ENCODE assay signal across 1 cellular context in genomic region chrX:1534321-1535168, GRCh38.
TF ChIP-seq lines count a peak whose summit lies in the region.

No MANE protein-coding gene starts in this region.

TF ChIP-seq in GM12878, 131 proteins besides CTCF, POLR2A, EP300 and RAD21 (continued from another document and continues in another):
- TF ChIP-seq MTA3 (IDR thresholded peaks at IDR 0.05; ENCODE audit: borderline replicate concordance, low read length) (no peak), POLR2AphosphoS2 (IDR thresholded peaks at IDR 0.05; ENCODE audit: low read depth, low read length) (peak; percentile 63; the same call in 1 of the 2 replicates), SMC3 (IDR thresholded peaks at IDR 0.05; ENCODE audit: borderline replicate concordance, low read length) (peak; percentile 3; the same call in 1 of the 2 replicates), HDAC6 (IDR thresholded peaks at IDR 0.05; ENCODE audit: unreplicated experiment) (peak; percentile 4), BCL11A (IDR thresholded peaks at IDR 0.05; ENCODE audit: low read depth, low read length) (0 out of 2 replicates have a peak, but pooled peaks have one; percentile 18), LARP7 (IDR thresholded peaks at IDR 0.05) (no peak; the same call in 1 of the 2 replicates), ATF3 (IDR thresholded peaks at IDR 0.05; ENCODE audit: borderline replicate concordance, extremely low read depth, low read depth, low read length) (no peak), POLR2AphosphoS5 (IDR thresholded peaks at IDR 0.05; ENCODE audit: low read length) (peak; percentile 83), RELA (IDR thresholded peaks at IDR 0.05; ENCODE audit: borderline replicate concordance, partially characterized antibody) (no peak), ZBTB40 (IDR thresholded peaks at IDR 0.05; ENCODE audit: borderline replicate concordance) (no peak), EED (IDR thresholded peaks at IDR 0.05; ENCODE audit: low read depth) (peak; percentile 31; the same call in 1 of the 2 replicates), MYC (IDR thresholded peaks at IDR 0.05; ENCODE audit: insufficient read depth, insufficient read length, insufficient replicate concordance, low read length, severe bottlenecking) (peak; percentile 70), ESRRA (IDR thresholded peaks at IDR 0.05; ENCODE audit: low read length) (no peak), KLF5 (IDR thresholded peaks at IDR 0.05; ENCODE audit: partially characterized antibody) (no peak), HSF1 (IDR thresholded peaks at IDR 0.05; ENCODE audit: low read depth, low read length) (no peak), E2F8 (IDR thresholded peaks at IDR 0.05; ENCODE audit: low read depth, partially characterized antibody) (no peak), ASH2L (IDR thresholded peaks at IDR 0.05; ENCODE audit: borderline replicate concordance, low read depth) (no peak), SIN3A (IDR thresholded peaks at IDR 0.05; ENCODE audit: low read depth, low read length) (peak; percentile 25; the same call in 1 of the 2 replicates), CUX1 (IDR thresholded peaks at IDR 0.05; ENCODE audit: insufficient replicate concordance, low read depth, low read length) (no peak), STAT1 (conservative IDR thresholded peaks at IDR 0.05) (no peak), POU2F2 (IDR thresholded peaks at IDR 0.05; ENCODE audit: borderline replicate concordance, low read depth, low read length) (no peak; the same call in 2 of the 3 replicates), GATAD2B (conservative IDR thresholded peaks at IDR 0.05; ENCODE audit: low read depth) (0 out of 2 replicates have a peak, but pooled peaks have one; percentile 22), CHD1 (IDR thresholded peaks at IDR 0.05; ENCODE audit: low read depth, low read length) (no peak), MEF2B (IDR thresholded peaks at IDR 0.05; ENCODE audit: partially characterized antibody, poor library complexity, severe bottlenecking) (peak; percentile 74), NR2F1 (conservative IDR thresholded peaks at IDR 0.05) (no peak), TBL1XR1 (IDR thresholded peaks at IDR 0.05; ENCODE audit: low read depth, low read length) (0 out of 2 replicates have a peak, but pooled peaks have one; percentile 43), CREB1 (IDR thresholded peaks at IDR 0.05; ENCODE audit: low read depth) (no peak), IKZF2 (IDR thresholded peaks at IDR 0.05) (no peak; a peak in 2 of 4 replicates), NFIC (IDR thresholded peaks at IDR 0.05; ENCODE audit: low read depth, low read length) (no peak), ZNF384 (IDR thresholded peaks at IDR 0.05; ENCODE audit: borderline replicate concordance, low read depth, low read length) (peak; percentile 35; the same call in 1 of the 2 replicates), PAX8 (IDR thresholded peaks at IDR 0.05) (no peak), BHLHE40 (IDR thresholded peaks at IDR 0.05; ENCODE audit: borderline replicate concordance in 1 of 2, low read depth in 2 of 2, low read length in 1 of 2) (0 out of 4 replicates have a peak, but pooled peaks of 1 of the 2 experiments have one; percentile 3), NKRF (conservative IDR thresholded peaks at IDR 0.05) (0 out of 2 replicates have a peak, but pooled peaks have one; percentile 30), ETV6 (conservative IDR thresholded peaks at IDR 0.05 in 1 of 2, IDR thresholded peaks at IDR 0.05 in 1 of 2; ENCODE audit: borderline replicate concordance in 1 of 2, low read depth in 1 of 2) (no peak), FOXK2 (IDR thresholded peaks at IDR 0.05) (no peak), TAF1 (IDR thresholded peaks at IDR 0.05; ENCODE audit: borderline replicate concordance, low read depth, low read length) (no peak), RBBP5 (conservative IDR thresholded peaks at IDR 0.05) (no peak), EGR1 (IDR thresholded peaks at IDR 0.05; ENCODE audit: borderline replicate concordance in 1 of 2, low read depth in 2 of 2, low read length in 2 of 2) (peak; percentile 11 to 84), IRF4 (IDR thresholded peaks at IDR 0.05; ENCODE audit: low read depth, low read length) (no peak), PAX5 (IDR thresholded peaks at IDR 0.05; ENCODE audit: borderline replicate concordance, low read depth, low read length) (peak; percentile 36; the same call in 1 of the 2 replicates), BMI1 (IDR thresholded peaks at IDR 0.05; ENCODE audit: borderline replicate concordance) (no peak), CBX5 (IDR thresholded peaks at IDR 0.05; ENCODE audit: low read depth) (no peak), RUNX3 (IDR thresholded peaks at IDR 0.05; ENCODE audit: low read length) (no peak), HDGF (IDR thresholded peaks at IDR 0.05) (no peak), MXI1 (IDR thresholded peaks at IDR 0.05; ENCODE audit: low read depth, low read length) (0 out of 2 replicates have a peak, but pooled peaks have one; percentile 12), BCLAF1 (IDR thresholded peaks at IDR 0.05) (no peak), IKZF1 (conservative IDR thresholded peaks at IDR 0.05) (peak; percentile 43; the same call in 1 of the 2 replicates)
